1 cellular context compared by ENCODE assay signal in genomic region chr19:51346742-51347141, GRCh38.
TF ChIP-seq lines count a peak whose summit lies in the region.

No MANE protein-coding gene starts in this region.

TF ChIP-seq in H1, 55 proteins besides CTCF, POLR2A, EP300 and RAD21:
- TF ChIP-seq JUND (IDR thresholded peaks at IDR 0.05; ENCODE audit: low read length), result no peak
- TF ChIP-seq GTF2F1 (IDR thresholded peaks at IDR 0.05; ENCODE audit: borderline replicate concordance, low read depth, low read length), result no peak
- no peak for TF ChIP-seq TCF12 (IDR thresholded peaks at IDR 0.05; ENCODE audit: low read depth, low read length)
- no peak for TF ChIP-seq CBX5 (IDR thresholded peaks at IDR 0.05; ENCODE audit: low read depth, low read length)
- TF ChIP-seq KDM5A (IDR thresholded peaks at IDR 0.05; ENCODE audit: low read length), result no peak
- no peak for TF ChIP-seq TBP (IDR thresholded peaks at IDR 0.05; ENCODE audit: low read depth, low read length)
- no peak for TF ChIP-seq CHD1 (IDR thresholded peaks at IDR 0.05; ENCODE audit: low read depth, low read length)
- TF ChIP-seq TAF7 (optimal IDR thresholded peaks at IDR 0.05; ENCODE audit: borderline replicate concordance, low read depth, low read length), result no peak
- TF ChIP-seq SP4 (IDR thresholded peaks at IDR 0.05; ENCODE audit: low read length), result no peak
- TF ChIP-seq GABPA (IDR thresholded peaks at IDR 0.05; ENCODE audit: borderline replicate concordance, insufficient read depth, low read length), result no peak
- TF ChIP-seq RXRA (IDR thresholded peaks at IDR 0.05; ENCODE audit: insufficient read depth, low read depth, low read length), result no peak
- TF ChIP-seq CEBPB (IDR thresholded peaks at IDR 0.05; ENCODE audit: low read depth, low read length), result no peak
